ENCODE assay signal across 8 cellular contexts in genomic region chr22:42930810-42931420, GRCh38.
A peak's percentile ranks its signal among the peaks of the same experiment; 100 is the strongest.
DNase-seq lines count a peak whose midpoint lies in the region; ATAC-seq, FAIRE-seq and TF ChIP-seq lines count a peak whose summit lies in the region.

No MANE protein-coding gene starts in this region.

- intact Hi-C loops in posterior vena cava (cut with DNase I) = loop anchor here in 1 of 2 donors (10.0 kb wide), 1 partner anchor 64 kb away; no protein-coding TSS in a partner anchor

- H2BK12ac ChIP-seq in H1 (ENCODE audit: low read depth, low read length) = no peak overlapping the region

- peak; percentile 21 to 46; a peak in 3 of 4 replicates for TF ChIP-seq RAD21 in H1 (IDR thresholded peaks at IDR 0.05 in 1 of 2, conservative IDR thresholded peaks at IDR 0.05 in 1 of 2; ENCODE audit: low read depth in 2 of 2, low read length in 2 of 2)

- 93% methylated on average over 9 of the region's 9 CpGs; no CpG with 5 or more reads in 1 of the 2 experiments for WGBS in H1 (ENCODE audit: extremely low coverage in 1 of 2, insufficient coverage in 1 of 2, insufficient read length in 1 of 2, insufficient replicate concordance in 2 of 2, low coverage in 1 of 2, low lambda C conversion rate in 2 of 2, missing lambda C conversion rate in 1 of 2), 2 experiments

- POLR2A ChIA-PET in H1 (lab: Charles Lee; ENCODE audit: partially characterized antibody) = interaction anchor here (0.8 kb wide), 1 partner anchor 105 kb away, joined by 3 read pairs; no protein-coding TSS in a partner anchor

- no peak overlapping the region for H3K56ac ChIP-seq in H1 (replicated peaks; ENCODE audit: insufficient read length, low read depth, low read length)

- no peak overlapping the region for H3K18ac ChIP-seq in H1 (ENCODE audit: extremely low read depth, low read length)

- H2BK20ac ChIP-seq in H1 (ENCODE audit: low read length) = no peak overlapping the region

- ATAC-seq in HG03342 (IDR thresholded peaks at IDR 0.05; ENCODE audit: unreplicated experiment) = no peak
- ATAC-seq in GM18511 (IDR thresholded peaks at IDR 0.05; ENCODE audit: unreplicated experiment) = no peak

- H4K91ac ChIP-seq in H1 (replicated peaks; ENCODE audit: insufficient read length, low read length) = no peak overlapping the region

- H3K4me3 ChIP-seq in H1 (ENCODE audit: extremely low read depth in 1 of 4, insufficient read depth in 2 of 4, low read depth in 3 of 4, low read length in 4 of 4) = no peak overlapping the region

- no peak overlapping the region for H3K4me2 ChIP-seq in H1 (ENCODE audit: insufficient read depth in 1 of 2, low read depth in 2 of 2, low read length in 2 of 2)

- H3K27me3 ChIP-seq in H1 (replicated peaks in 1 of 4; ENCODE audit: control insufficient read depth in 3 of 4, extremely low read depth in 1 of 4, insufficient read depth in 3 of 4, low read length in 3 of 4) = no peaks in the 10 kb centered on the region

- H3K4ac ChIP-seq in H1 (replicated peaks; ENCODE audit: insufficient read length, low read depth, low read length) = no peak overlapping the region

- H2AK5ac ChIP-seq in H1 (ENCODE audit: low read depth, low read length) = no peak overlapping the region; the same call in 1 of the 2 replicates

- H4K8ac ChIP-seq in H1 (ENCODE audit: extremely low read depth, insufficient read depth, low read length) = no peak overlapping the region

- H3K14ac ChIP-seq in H1 (ENCODE audit: insufficient read length) = no peak overlapping the region

- H2BK15ac ChIP-seq in H1 (ENCODE audit: low read length) = no peak overlapping the region

- H3K23ac ChIP-seq in H1 (ENCODE audit: insufficient read length) = no peak overlapping the region

- H2BK120ac ChIP-seq in H1 (replicated peaks; ENCODE audit: low read depth, low read length) = no peak overlapping the region

- H3K79me1 ChIP-seq in H1 (ENCODE audit: low read depth, low read length) = peaks cover 15% of the 10 kb centered on the region

- TF ChIP-seq CTCF in H1 (IDR thresholded peaks at IDR 0.05; ENCODE audit: control extremely low read depth in 1 of 3, insufficient read depth in 1 of 3, low read depth in 1 of 3, low read length in 3 of 3) = peak in 2 of 3 experiments; percentile 17 to 19; a peak in 2 of 4 replicates

- TF ChIP-seq EP300 in H1 (IDR thresholded peaks at IDR 0.05; ENCODE audit: borderline replicate concordance in 1 of 2, low read depth in 2 of 2, low read length in 2 of 2) = no peak

- CTCF ChIA-PET in H1 (lab: Charles Lee; ENCODE audit: partially characterized antibody) = interaction anchor here (0.6 to 2.4 kb wide), 7 partner anchors 14 to 122 kb away, joined by 3 to 12 read pairs (median 3); no protein-coding TSS in a partner anchor

- no peak overlapping the region for H4K5ac ChIP-seq in H1 (ENCODE audit: insufficient read length, low read depth, low read length)

- H3K4me1 ChIP-seq in H1 (replicated peaks in 1 of 4; ENCODE audit: control insufficient read depth in 3 of 4, insufficient read depth in 4 of 4, low read length in 3 of 4) = peaks cover 0 to 3% (median 0%) of the 10 kb centered on the region in 4 experiments; a peak in 3 of 7 replicates

- peak; percentile 39 for FAIRE-seq in H1 (lab: Jason Lieb, UNC)

- H2AFZ ChIP-seq in H1 (ENCODE audit: low read length) = no peak overlapping the region

- peaks cover 5 to 80% of the 10 kb centered on the region in 2 experiments; a peak in 3 of 4 replicates for H3K79me2 ChIP-seq in H1 (ENCODE audit: control insufficient read depth in 1 of 2, insufficient read depth in 2 of 2, low read length in 2 of 2)

- TF ChIP-seq POLR2A in H1 (IDR thresholded peaks at IDR 0.05; ENCODE audit: control extremely low read depth in 1 of 2, low read depth in 2 of 2, low read length in 2 of 2) = no peak

- DNase-seq in GM03348 (ENCODE audit: low spot score) (peak; percentile 31), HT1080 (ENCODE audit: low read depth) (peak; percentile 55), H1 (ENCODE audit: low read depth in 1 of 2, low spot score in 2 of 2) (no peak), posterior vena cava (ENCODE audit: low spot score) (peak; percentile 74)
- DNase-seq in activated CD4-positive, alpha-beta T cell treated with anti-CD3 and anti-CD28 coated beads, Interleukin-2, amount 50 U/mL, for 4 hours = no peak
- no peak for DNase-seq in activated CD4-positive, CD25-positive, alpha-beta regulatory T cell (lab: John Stamatoyannopoulos, UW)

- H3K36me3 ChIP-seq in H1 (ENCODE audit: control insufficient read depth in 2 of 4, insufficient read depth in 4 of 4, low read length in 3 of 4) = no peaks in the 10 kb centered on the region

- no peak overlapping the region for H3K27ac ChIP-seq in H1 (ENCODE audit: low read depth, low read length)

- H3K23me2 ChIP-seq in H1 (ENCODE audit: low read depth, low read length) = no peaks in the 10 kb centered on the region

- H4K20me1 ChIP-seq in H1 (replicated peaks in 1 of 2; ENCODE audit: control insufficient read depth in 1 of 2, insufficient read depth in 2 of 2, low read length in 2 of 2) = peaks cover 5 to 18% of the 10 kb centered on the region in 2 experiments

- no peak overlapping the region; the same call in 1 of the 2 replicates for H2BK5ac ChIP-seq in H1 (ENCODE audit: low read depth, low read length)

- no peaks in the 10 kb centered on the region for H3K9me3 ChIP-seq in H1 (ENCODE audit: insufficient read depth in 2 of 2, low read depth in 1 of 2, low read length in 1 of 2)

- H3K9ac ChIP-seq in H1 (replicated peaks in 1 of 4; ENCODE audit: extremely low read depth in 1 of 4, low read depth in 3 of 4, low read length in 3 of 4) = no peak overlapping the region; a peak in 1 of 7 replicates

TF ChIP-seq in H1, 55 proteins besides CTCF, POLR2A, EP300 and RAD21:
- no peak for TF ChIP-seq MAFK (IDR thresholded peaks at IDR 0.05; ENCODE audit: low read depth, low read length)
- 0 out of 2 replicates have a peak, but pooled peaks have one; percentile 7 for TF ChIP-seq USF2 (IDR thresholded peaks at IDR 0.05; ENCODE audit: low read length)
- TF ChIP-seq MAX (IDR thresholded peaks at IDR 0.05) = 0 out of 2 replicates have a peak, but pooled peaks have one; percentile 19

Comparison
In these comparisons a context has a peak if more than half of its experiments do, and no peak if none do; other contexts are left out.
1. DNase-seq: peak in GM03348 (single experiment), HT1080 (single experiment) and posterior vena cava (single experiment); none in H1 (0 of 2), activated CD4-positive, alpha-beta T cell treated with anti-CD3 and anti-CD28 coated beads, Interleukin-2, amount 50 U/mL, for 4 hours (0 of 2) and activated CD4-positive, CD25-positive, alpha-beta regulatory T cell (0 of 4).